1 cellular context compared by ENCODE assay signal in genomic region chr1:75765697-75766355, GRCh38.
TF ChIP-seq lines count a peak whose summit lies in the region.

No MANE protein-coding gene starts in this region.

TF ChIP-seq in endothelial cell of umbilical vein, 7 proteins besides CTCF, POLR2A, EP300 and RAD21:
- TF ChIP-seq JUN (IDR thresholded peaks at IDR 0.05; ENCODE audit: borderline replicate concordance, insufficient read depth, insufficient read length, low read depth) (peak; percentile 89), FOS (IDR thresholded peaks at IDR 0.05; ENCODE audit: borderline replicate concordance, insufficient read depth, low read length) (peak; percentile 82), GATA2 (IDR thresholded peaks at IDR 0.05; ENCODE audit: insufficient read depth, insufficient read length, low read depth, low read length) (no peak)
- TF ChIP-seq, protein P1, sequence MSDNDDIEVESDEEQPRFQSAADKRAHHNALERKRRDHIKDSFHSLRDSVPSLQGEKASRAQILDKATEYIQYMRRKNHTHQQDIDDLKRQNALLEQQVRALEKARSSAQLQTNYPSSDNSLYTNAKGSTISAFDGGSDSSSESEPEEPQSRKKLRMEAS (IDR thresholded peaks at IDR 0.05; ENCODE audit: insufficient read depth, insufficient read length) = no peak
